In the genomic region with DNA sequence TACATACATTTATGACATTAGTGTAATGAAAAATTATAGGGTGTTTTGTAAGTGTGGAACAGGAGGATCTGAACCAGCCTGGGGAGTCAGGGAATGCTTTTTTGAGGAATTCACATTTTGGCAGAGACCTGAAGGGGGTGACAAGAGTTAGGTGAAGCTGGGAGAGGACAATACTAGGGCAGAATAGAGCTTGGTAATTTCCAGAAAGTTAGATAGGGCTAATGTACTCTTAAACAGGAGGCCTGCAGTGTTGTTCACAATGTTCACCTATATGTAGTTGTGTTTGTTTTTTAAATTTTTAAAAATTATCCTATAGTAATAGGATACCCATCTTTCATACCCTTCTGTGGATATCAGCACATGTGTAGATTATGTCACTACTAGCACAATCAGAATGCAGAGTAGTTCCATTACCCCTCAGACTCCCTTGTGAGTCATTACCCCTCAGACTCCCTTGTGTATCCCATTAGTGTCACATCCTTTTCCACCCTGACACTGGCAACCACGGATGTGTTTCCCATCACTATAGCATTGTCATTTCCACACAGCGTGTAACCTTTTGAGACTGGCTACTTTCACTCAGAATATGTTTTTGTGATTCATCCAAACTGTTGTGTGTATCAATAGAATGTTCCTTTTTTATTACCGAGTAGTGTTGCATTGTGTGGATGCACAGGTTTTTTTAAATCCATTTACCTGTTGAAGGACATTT, we compare ENCODE assay signal across 1 cellular context.
TF ChIP-seq lines count a peak whose summit lies in the region.

No MANE protein-coding gene starts in this region.

TF ChIP-seq in GM12878, 131 proteins besides CTCF, POLR2A, EP300 and RAD21:
- TF ChIP-seq, protein P1, sequence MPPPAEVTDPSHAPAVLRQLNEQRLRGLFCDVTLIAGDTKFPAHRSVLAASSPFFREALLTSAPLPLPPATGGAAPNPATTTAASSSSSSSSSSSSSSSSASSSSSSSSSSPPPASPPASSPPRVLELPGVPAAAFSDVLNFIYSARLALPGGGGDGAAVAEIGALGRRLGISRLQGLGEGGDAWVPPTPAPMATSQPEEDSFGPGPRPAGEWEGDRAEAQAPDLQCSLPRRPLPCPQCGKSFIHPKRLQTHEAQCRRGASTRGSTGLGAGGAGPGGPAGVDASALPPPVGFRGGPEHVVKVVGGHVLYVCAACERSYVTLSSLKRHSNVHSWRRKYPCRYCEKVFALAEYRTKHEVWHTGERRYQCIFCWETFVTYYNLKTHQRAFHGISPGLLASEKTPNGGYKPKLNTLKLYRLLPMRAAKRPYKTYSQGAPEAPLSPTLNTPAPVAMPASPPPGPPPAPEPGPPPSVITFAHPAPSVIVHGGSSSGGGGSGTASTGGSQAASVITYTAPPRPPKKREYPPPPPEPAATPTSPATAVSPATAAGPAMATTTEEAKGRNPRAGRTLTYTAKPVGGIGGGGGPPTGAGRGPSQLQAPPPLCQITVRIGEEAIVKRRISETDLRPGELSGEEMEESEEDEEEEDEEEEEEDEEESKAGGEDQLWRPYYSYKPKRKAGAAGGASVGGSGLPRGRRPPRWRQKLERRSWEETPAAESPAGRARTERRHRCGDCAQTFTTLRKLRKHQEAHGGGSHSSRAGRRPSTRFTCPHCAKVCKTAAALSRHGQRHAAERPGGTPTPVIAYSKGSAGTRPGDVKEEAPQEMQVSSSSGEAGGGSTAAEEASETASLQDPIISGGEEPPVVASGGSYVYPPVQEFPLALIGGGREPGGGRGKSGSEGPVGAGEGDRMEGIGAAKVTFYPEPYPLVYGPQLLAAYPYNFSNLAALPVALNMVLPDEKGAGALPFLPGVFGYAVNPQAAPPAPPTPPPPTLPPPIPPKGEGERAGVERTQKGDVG (CRISPR knock-in tag; IDR thresholded peaks at IDR 0.05), result no peak
- TF ChIP-seq ETV6 (conservative IDR thresholded peaks at IDR 0.05 in 1 of 2, IDR thresholded peaks at IDR 0.05 in 1 of 2; ENCODE audit: borderline replicate concordance in 1 of 2, low read depth in 1 of 2) (no peak), HDAC6 (IDR thresholded peaks at IDR 0.05; ENCODE audit: unreplicated experiment) (no peak), PAX8 (IDR thresholded peaks at IDR 0.05) (no peak), HCFC1 (IDR thresholded peaks at IDR 0.05; ENCODE audit: low read length) (no peak), GABPA (IDR thresholded peaks at IDR 0.05; ENCODE audit: low read depth) (no peak), NBN (IDR thresholded peaks at IDR 0.05) (no peak), RBBP5 (conservative IDR thresholded peaks at IDR 0.05) (no peak), TBL1XR1 (IDR thresholded peaks at IDR 0.05; ENCODE audit: low read depth, low read length) (no peak), ZNF24 (IDR thresholded peaks at IDR 0.05) (no peak), BCL11A (IDR thresholded peaks at IDR 0.05; ENCODE audit: low read depth, low read length) (no peak), WRNIP1 (IDR thresholded peaks at IDR 0.05; ENCODE audit: borderline replicate concordance, low read depth, low read length) (no peak), CEBPB (IDR thresholded peaks at IDR 0.05; ENCODE audit: borderline replicate concordance in 1 of 2, low read depth in 2 of 2, low read length in 2 of 2) (no peak), SMAD5 (IDR thresholded peaks at IDR 0.05; ENCODE audit: low read depth) (no peak), RAD51 (IDR thresholded peaks at IDR 0.05) (no peak), POU2F2 (IDR thresholded peaks at IDR 0.05; ENCODE audit: borderline replicate concordance, low read depth, low read length) (no peak)
